In genomic region chr11:15830730-15831443, GRCh38 we compare ENCODE assay signal across 26 cellular contexts.
DNase-seq lines count a peak whose midpoint lies in the region; ATAC-seq, FAIRE-seq and TF ChIP-seq lines count a peak whose summit lies in the region.
"Had no signal": no experiment of that assay in that cellular context is flagged by ENCODE, and none has a peak within 500 bp of the region (broad histone marks: within the 10 kb centered on the region; RNA-seq: fewer than 3 reads in every experiment).

No MANE protein-coding gene starts in this region.

- H3K4me1 Mint-ChIP-seq in GM23338 (peaks cover 20% of the 10 kb centered on the region), astrocyte (ENCODE audit: low read depth, unreplicated experiment) (peaks cover 14% of the 10 kb centered on the region)
- H3K4me1 Mint-ChIP-seq: CD4-positive, CD25-positive, alpha-beta regulatory T cell had no signal

- no peaks in the 10 kb centered on the region for H3K79me2 ChIP-seq in GM23338 (replicated peaks; ENCODE audit: insufficient read depth)
- H3K79me2 ChIP-seq in astrocyte (ENCODE audit: insufficient read depth, low read length) = no peaks in the 10 kb centered on the region

- no peaks in the 10 kb centered on the region for H3K36me3 Mint-ChIP-seq in GM23338 (ENCODE audit: low read depth)
- H3K36me3 Mint-ChIP-seq in astrocyte (ENCODE audit: low read depth, unreplicated experiment) = no peaks in the 10 kb centered on the region
- H3K36me3 Mint-ChIP-seq: CD4-positive, CD25-positive, alpha-beta regulatory T cell had no signal

- H2AFZ ChIP-seq in GM23338 (peak overlapping the region; percentile 14; the same call in 1 of the 2 replicates), astrocyte (ENCODE audit: low read depth, low read length) (peak overlapping the region; percentile 20)
- H2AFZ ChIP-seq: GM23248 had no signal

- H3K4me1 ChIP-seq in GM23338 (ENCODE audit: insufficient read depth) (no peaks in the 10 kb centered on the region), astrocyte (ENCODE audit: insufficient read depth, low read length) (peaks cover 10% of the 10 kb centered on the region), lung (ENCODE audit: control insufficient read depth in 2 of 2, insufficient read depth in 2 of 2, low read length in 2 of 2) (peaks cover 0 to 2% of the 10 kb centered on the region in 2 donors)

- H3K27ac ChIP-seq in GM23338 (ENCODE audit: low read depth) = no peak overlapping the region
- H3K27ac ChIP-seq in astrocyte (ENCODE audit: low read depth, low read length) = no peak overlapping the region
- no peak overlapping the region for H3K27ac ChIP-seq in lung (ENCODE audit: low read depth in 1 of 2, low read length in 1 of 2)
- H3K27ac ChIP-seq: BLaER1, GM23248 had no signal

- H3K27ac Mint-ChIP-seq in GM23338 (no peak overlapping the region), astrocyte (ENCODE audit: unreplicated experiment) (no peak overlapping the region)
- H3K27ac Mint-ChIP-seq: CD4-positive, CD25-positive, alpha-beta regulatory T cell; H9 had no signal

- WGBS in lung, 2 donors = 80 to 88% methylated on average over 9 of the region's 9 CpGs

- H3K9me3 ChIP-seq in astrocyte (ENCODE audit: insufficient read depth, low read depth, low read length) (no peaks in the 10 kb centered on the region), lung (ENCODE audit: control insufficient read depth in 2 of 2, insufficient read depth in 1 of 2, low read length in 1 of 2) (no peaks in the 10 kb centered on the region)
- H3K9me3 ChIP-seq: BLaER1 had no signal

- H3K4me2 ChIP-seq in GM23338 (no peak overlapping the region), astrocyte (ENCODE audit: low read length) (no peak overlapping the region)
- H3K4me2 ChIP-seq: BLaER1 had no signal

- no peaks in the 10 kb centered on the region for H3K9me3 Mint-ChIP-seq in GM23338
- H3K9me3 Mint-ChIP-seq in astrocyte (ENCODE audit: unreplicated experiment) = no peaks in the 10 kb centered on the region
- H3K9me3 Mint-ChIP-seq: H9 had no signal

- H3K9me2 ChIP-seq in GM23338 (ENCODE audit: insufficient read depth) = no peaks in the 10 kb centered on the region

- no peak for TF ChIP-seq CTCF in GM23338 (conservative IDR thresholded peaks at IDR 0.05; ENCODE audit: low read depth in 2 of 2)
- TF ChIP-seq CTCF in astrocyte (IDR thresholded peaks at IDR 0.05; ENCODE audit: insufficient read depth, low read depth, low read length) = no peak
- no peak for TF ChIP-seq CTCF in lung (IDR thresholded peaks at IDR 0.05; ENCODE audit: control extremely low read depth, extremely low read depth)

- no peak for ATAC-seq in GM23338
- no peak for ATAC-seq in lung (ENCODE audit: insufficient read depth, low FRiP score)
- no peak for ATAC-seq in GM19467 (IDR thresholded peaks at IDR 0.05; ENCODE audit: unreplicated experiment)
- ATAC-seq in Right ventricle myocardium inferior = no peak
- ATAC-seq: PC-3 had no signal

- no peaks in the 10 kb centered on the region for H4K20me1 ChIP-seq in GM23338 (replicated peaks; ENCODE audit: insufficient read depth)
- H4K20me1 ChIP-seq in astrocyte (ENCODE audit: insufficient read depth, low read length) = no peaks in the 10 kb centered on the region
- H4K20me1 ChIP-seq: BLaER1 had no signal

- intact Hi-C loops in Right ventricle myocardium inferior (cut with DNase I) = no loop called here

- H3K9ac ChIP-seq in astrocyte (ENCODE audit: low read length) = no peak overlapping the region
- H3K9ac ChIP-seq: BLaER1, GM23248 had no signal

- H3K27me3 Mint-ChIP-seq in GM23338 (ENCODE audit: insufficient read depth, low read depth, poor library complexity) (peaks cover 5% of the 10 kb centered on the region), astrocyte (ENCODE audit: low read depth, unreplicated experiment) (peaks cover 2% of the 10 kb centered on the region)
- H3K27me3 Mint-ChIP-seq: CD4-positive, CD25-positive, alpha-beta regulatory T cell had no signal

- FAIRE-seq in astrocyte (lab: Jason Lieb, UNC) = no peak
- FAIRE-seq: D721Med, GM18507, HTR-8/SVneo had no signal

- H3K4me3 Mint-ChIP-seq in GM23338 (no peak overlapping the region), astrocyte (ENCODE audit: unreplicated experiment) (no peak overlapping the region)
- H3K4me3 Mint-ChIP-seq: CD4-positive, CD25-positive, alpha-beta regulatory T cell; H9 had no signal

- DNase-seq in GM23338 (ENCODE audit: low spot score) (no peak), astrocyte (ENCODE audit: low read depth) (no peak), dermis blood vessel endothelial cell (peak; percentile 41), lung (ENCODE audit: low spot score) (peak; percentile 19), NCI-H748 (lab: John Stamatoyannopoulos, UW; ENCODE audit: unreplicated experiment) (no peak), middle frontal gyrus (ENCODE audit: extremely low spot score, low spot score) (no peak), Right ventricle myocardium inferior (ENCODE audit: missing footprints) (no peak)
- DNase-seq: CD4-positive, CD25-positive, alpha-beta regulatory T cell; GM23248; H9; KBM-7; MV-4-11; NCI-H1105 treated with DMSO at 0.1 percent for 48 hours; NCI-H146; NCI-H1930; NCI-H446; NCI-H524 treated with DMSO at 0.1 percent for 48 hours; NCI-H82; NK-92 treated with Interleukin-12 subunit alpha and Interleukin-12 subunit beta, amount 100 ng/mL, for 24 hours; PC-3; SHP77 had no signal

- H3K27me3 ChIP-seq in GM23338 (ENCODE audit: insufficient read depth) (no peaks in the 10 kb centered on the region), astrocyte (ENCODE audit: insufficient read depth, low read length) (no peaks in the 10 kb centered on the region), lung (ENCODE audit: control insufficient read depth, insufficient read depth) (no peaks in the 10 kb centered on the region)
- H3K27me3 ChIP-seq: BLaER1 had no signal

- H3K36me3 ChIP-seq in GM23338 (ENCODE audit: insufficient read depth) = no peaks in the 10 kb centered on the region
- H3K36me3 ChIP-seq in astrocyte (ENCODE audit: insufficient read depth, low read length) = no peaks in the 10 kb centered on the region
- H3K36me3 ChIP-seq in lung (ENCODE audit: control insufficient read depth in 2 of 2, insufficient read depth in 2 of 2, low read length in 2 of 2) = no peaks in the 10 kb centered on the region
- H3K36me3 ChIP-seq: BLaER1 had no signal

- no peaks in the 10 kb centered on the region for H3F3A ChIP-seq in GM23338 (replicated peaks; ENCODE audit: low read depth)

- H3K4me3 ChIP-seq in GM23338 = no peak overlapping the region
- no peak overlapping the region for H3K4me3 ChIP-seq in astrocyte (ENCODE audit: insufficient read depth, low read depth, low read length)
- H3K4me3 ChIP-seq in lung = no peak overlapping the region
- H3K4me3 ChIP-seq: BLaER1, GM23248 had no signal

TF ChIP-seq in GM23338, 12 proteins besides CTCF, POLR2A, EP300 and RAD21 (continues in another document):
- TF ChIP-seq ZNF331 (CRISPR knock-in tag; IDR thresholded peaks at IDR 0.05; ENCODE audit: low read depth) (no peak), STAT1 (IDR thresholded peaks at IDR 0.05; ENCODE audit: unreplicated experiment) (no peak), ETS1 (IDR thresholded peaks at IDR 0.05) (no peak), REST (IDR thresholded peaks at IDR 0.05; ENCODE audit: unreplicated experiment) (no peak), NANOG (IDR thresholded peaks at IDR 0.05; ENCODE audit: borderline replicate concordance) (no peak), POLR2AphosphoS5 (IDR thresholded peaks at IDR 0.05; ENCODE audit: low read depth) (no peak), CREB1 (CRISPR knock-in tag; IDR thresholded peaks at IDR 0.05; ENCODE audit: low read depth) (no peak), ZNF114 (CRISPR knock-in tag; IDR thresholded peaks at IDR 0.05) (no peak), EZH2phosphoT487 (IDR thresholded peaks at IDR 0.05; ENCODE audit: unreplicated experiment) (no peak)

Comparison
In these comparisons a context has a peak if more than half of its experiments do, and no peak if none do; other contexts are left out.
1. DNase-seq: peak in dermis blood vessel endothelial cell (single experiment) and lung (single experiment); none in GM23338 (single experiment), astrocyte (single experiment), NCI-H748 (single experiment), middle frontal gyrus (single experiment) and Right ventricle myocardium inferior (single experiment).